29 cellular contexts compared by ENCODE assay signal in the genomic region with DNA sequence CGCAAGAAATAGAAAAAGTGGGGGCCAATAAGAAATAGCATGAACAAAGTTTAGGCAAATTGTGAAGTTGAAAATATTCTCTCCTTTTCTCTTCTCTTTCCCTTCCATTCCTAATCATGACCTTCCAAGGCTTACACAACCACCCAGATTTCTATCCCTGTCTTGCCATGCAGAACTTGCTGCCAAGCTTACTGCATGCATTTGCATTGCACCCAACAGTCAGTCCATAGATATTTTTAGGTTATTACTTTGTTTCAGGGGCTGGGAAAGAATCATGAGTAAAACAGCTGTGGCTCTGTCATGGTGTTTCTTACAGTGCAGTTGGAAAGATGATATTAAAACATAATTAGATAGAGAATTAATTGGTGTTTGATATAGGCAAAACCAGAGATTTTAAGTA.
"Had no signal": no experiment of that assay in that cellular context is flagged by ENCODE, and none has a peak within 500 bp of the region (broad histone marks: within the 10 kb centered on the region; RNA-seq: fewer than 3 reads in every experiment).

No MANE protein-coding gene starts in this region.

- H3K9me3 ChIP-seq: ovary, right lobe of liver, sigmoid colon, suprapubic skin, testis, transverse colon, upper lobe of right lung, uterus had no signal

- H3K4me1 ChIP-seq: neural progenitor cell, parathyroid adenoma, psoas muscle, right lobe of liver, sigmoid colon, spleen, suprapubic skin, testis, tibial artery, transverse colon, upper lobe of right lung, uterus had no signal

- DNase-seq: natural killer cell; occipital lobe; ovary; posterior cingulate gyrus; psoas muscle; right cardiac atrium; right lobe of liver; sigmoid colon; spleen; stimulated activated CD4-positive, alpha-beta T cell treated with anti-CD3 and anti-CD28 coated beads, Interleukin-12 subunit alpha, Interleukin-12 subunit beta, amount 100 ng/mL, for 4 hours; stimulated activated CD4-positive, alpha-beta T cell treated with anti-CD3 and anti-CD28 coated beads, Interleukin-1b, Interleukin-23, amount 100 ng/mL, for 48 hours; stimulated activated CD4-positive, alpha-beta T cell treated with anti-CD3 and anti-CD28 coated beads, Interleukin-4, amount 100 ng/mL, for 1 hour; stimulated activated CD4-positive, alpha-beta T cell treated with anti-CD3 and anti-CD28 coated beads, Interleukin-4, amount 100 ng/mL, for 4 hours; stimulated activated CD8-positive, alpha-beta memory T cell treated with anti-CD3 and anti-CD28 coated beads, Interleukin-4, amount 100 ng/mL, for 48 hours; stimulated activated naive CD4-positive, alpha-beta T cell; stimulated activated naive CD8-positive, alpha-beta T cell treated with anti-CD3 and anti-CD28 coated beads, Interleukin-15, amount 100 ng/mL, for 72 hours; stimulated activated naive CD8-positive, alpha-beta T cell treated with anti-CD3 and anti-CD28 coated beads, Interleukin-15, Interleukin-2, amounts not matched to agents 100 U/mL and 50 U/mL, for 24 hours; substantia nigra; testis; tibial artery; transverse colon; upper lobe of right lung; uterus had no signal

- H3K79me2 ChIP-seq: parathyroid adenoma had no signal

- H3K4me2 ChIP-seq: neural progenitor cell, smooth muscle cell had no signal

- H3K4me3 ChIP-seq: neural progenitor cell, ovary, psoas muscle, right lobe of liver, sigmoid colon, skin epidermis, smooth muscle cell, spleen, suprapubic skin, testis, tibial artery, transverse colon, upper lobe of right lung, uterus had no signal

- H3K27ac ChIP-seq: neural progenitor cell, ovary, parathyroid adenoma, psoas muscle, right lobe of liver, sigmoid colon, skin epidermis, spleen, suprapubic skin, testis, tibial artery, transverse colon, upper lobe of right lung, uterus had no signal

- H3K9ac ChIP-seq: neural progenitor cell, parathyroid adenoma had no signal

- ATAC-seq: natural killer cell; psoas muscle; right cardiac atrium; right lobe of liver; stimulated activated memory B cell treated with anti-CD40 and anti-IgM and Interleukin-4, amounts not matched to agents 10 μg/mL and 1 μg/mL and 100 μg/mL, for 72 hours; stimulated activated naive CD8-positive, alpha-beta T cell treated with anti-CD3 and anti-CD28 coated beads, Interleukin-15, amount 100 ng/mL, for 72 hours; stimulated activated naive CD8-positive, alpha-beta T cell treated with anti-CD3 and anti-CD28 coated beads, Interleukin-15, Interleukin-2, amounts not matched to agents 100 U/mL and 50 U/mL, for 24 hours; upper lobe of right lung had no signal

- H2AFZ ChIP-seq: neural progenitor cell, parathyroid adenoma had no signal

- H3K27me3 ChIP-seq: neural progenitor cell, ovary, right lobe of liver, sigmoid colon, spleen, suprapubic skin, testis, tibial artery, transverse colon, upper lobe of right lung, uterus had no signal

- H3K36me3 ChIP-seq: neural progenitor cell, ovary, right lobe of liver, sigmoid colon, spleen, suprapubic skin, tibial artery, transverse colon, upper lobe of right lung, uterus had no signal
